ENCODE assay signal across 1 cellular context in the genomic region with DNA sequence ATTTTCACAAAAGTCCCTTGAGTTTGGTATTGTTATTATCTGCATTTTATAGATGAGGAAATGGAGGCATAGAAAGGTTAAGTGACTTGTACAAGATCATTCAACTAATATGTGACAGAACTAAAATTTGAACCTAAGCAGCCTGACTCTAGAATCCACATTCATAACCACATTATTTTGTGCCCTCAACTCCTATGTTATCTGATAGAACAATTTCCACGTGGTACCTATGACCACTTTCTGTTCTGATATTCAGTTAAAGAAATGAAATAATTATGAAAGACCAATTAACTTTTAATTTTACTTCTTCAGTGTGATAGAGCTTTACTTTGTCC.
TF ChIP-seq lines count a peak whose summit lies in the region.

No MANE protein-coding gene starts in this region.

TF ChIP-seq in SK-N-SH, 30 proteins besides CTCF, POLR2A, EP300 and RAD21 (continued from another document):
- TF ChIP-seq, protein P1, sequence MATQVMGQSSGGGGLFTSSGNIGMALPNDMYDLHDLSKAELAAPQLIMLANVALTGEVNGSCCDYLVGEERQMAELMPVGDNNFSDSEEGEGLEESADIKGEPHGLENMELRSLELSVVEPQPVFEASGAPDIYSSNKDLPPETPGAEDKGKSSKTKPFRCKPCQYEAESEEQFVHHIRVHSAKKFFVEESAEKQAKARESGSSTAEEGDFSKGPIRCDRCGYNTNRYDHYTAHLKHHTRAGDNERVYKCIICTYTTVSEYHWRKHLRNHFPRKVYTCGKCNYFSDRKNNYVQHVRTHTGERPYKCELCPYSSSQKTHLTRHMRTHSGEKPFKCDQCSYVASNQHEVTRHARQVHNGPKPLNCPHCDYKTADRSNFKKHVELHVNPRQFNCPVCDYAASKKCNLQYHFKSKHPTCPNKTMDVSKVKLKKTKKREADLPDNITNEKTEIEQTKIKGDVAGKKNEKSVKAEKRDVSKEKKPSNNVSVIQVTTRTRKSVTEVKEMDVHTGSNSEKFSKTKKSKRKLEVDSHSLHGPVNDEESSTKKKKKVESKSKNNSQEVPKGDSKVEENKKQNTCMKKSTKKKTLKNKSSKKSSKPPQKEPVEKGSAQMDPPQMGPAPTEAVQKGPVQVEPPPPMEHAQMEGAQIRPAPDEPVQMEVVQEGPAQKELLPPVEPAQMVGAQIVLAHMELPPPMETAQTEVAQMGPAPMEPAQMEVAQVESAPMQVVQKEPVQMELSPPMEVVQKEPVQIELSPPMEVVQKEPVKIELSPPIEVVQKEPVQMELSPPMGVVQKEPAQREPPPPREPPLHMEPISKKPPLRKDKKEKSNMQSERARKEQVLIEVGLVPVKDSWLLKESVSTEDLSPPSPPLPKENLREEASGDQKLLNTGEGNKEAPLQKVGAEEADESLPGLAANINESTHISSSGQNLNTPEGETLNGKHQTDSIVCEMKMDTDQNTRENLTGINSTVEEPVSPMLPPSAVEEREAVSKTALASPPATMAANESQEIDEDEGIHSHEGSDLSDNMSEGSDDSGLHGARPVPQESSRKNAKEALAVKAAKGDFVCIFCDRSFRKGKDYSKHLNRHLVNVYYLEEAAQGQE (IDR thresholded peaks at IDR 0.05; ENCODE audit: low read depth, low read length), result no peak
- no peak for TF ChIP-seq FOXM1 (IDR thresholded peaks at IDR 0.05; ENCODE audit: low read depth)
- no peak for TF ChIP-seq RCOR1 (IDR thresholded peaks at IDR 0.05; ENCODE audit: low read length)
- no peak for TF ChIP-seq RFX5 (IDR thresholded peaks at IDR 0.05; ENCODE audit: low read length)
TF ChIP-seq in SK-N-SH: peak in this region for 0.
